ENCODE assay signal across 8 cellular contexts in the genomic region with DNA sequence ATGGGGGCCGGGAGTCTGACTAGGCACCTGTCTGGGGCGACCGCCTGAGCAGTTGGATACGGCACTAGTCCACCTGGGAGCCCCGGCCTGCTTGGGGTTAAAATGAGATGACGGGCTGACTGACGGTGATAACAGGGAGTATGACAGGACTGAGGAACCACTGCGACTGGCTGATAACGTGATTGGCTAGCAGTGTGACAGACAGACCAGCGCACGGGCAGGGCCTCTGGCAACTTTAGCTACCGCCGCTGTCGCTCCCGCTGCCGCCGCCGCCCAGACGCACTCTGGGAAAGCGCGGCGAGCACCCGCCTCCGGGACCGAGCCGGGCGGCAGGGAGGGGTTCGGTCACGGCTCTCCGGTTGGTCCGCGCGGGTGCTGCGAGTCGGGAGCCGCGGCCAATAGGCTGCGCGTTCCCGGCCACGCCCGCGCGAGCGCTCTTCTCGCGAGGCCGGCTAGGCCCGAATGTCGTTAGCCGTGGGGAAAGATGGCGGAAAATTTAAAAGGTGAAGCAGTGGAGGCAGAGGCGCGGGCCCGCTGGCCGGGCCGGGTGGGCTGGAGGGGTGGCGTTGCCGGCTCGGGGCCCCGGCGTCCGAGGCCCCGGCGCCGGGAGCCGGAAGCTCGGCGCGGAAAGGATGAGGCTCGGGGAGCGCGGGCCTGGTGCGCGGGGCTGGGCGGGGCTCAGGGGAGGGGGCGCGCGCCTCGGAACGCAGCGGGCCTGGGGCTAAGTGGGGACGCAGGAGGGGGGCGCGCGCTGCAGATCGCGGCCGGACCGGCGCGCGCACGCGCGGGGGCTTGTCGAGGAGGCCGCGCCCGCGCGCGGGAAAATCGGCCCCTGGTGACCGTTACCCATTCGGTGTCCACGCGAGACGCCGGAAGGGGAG. TPM values are rescaled to one million over a fixed set of nuclear protein-coding genes. Genes with fewer than 3 reads are reported as not detected.
DNase-seq lines count a peak whose midpoint lies in the region; ATAC-seq lines count a peak whose summit lies in the region.

Gene SUV39H1 (plus strand): TSS at position 434 of the 881 bp plus-strand sequence. CDS start 51 bp downstream, at position 485.

- peak; percentile 91 for ATAC-seq in GM21367 (IDR thresholded peaks at IDR 0.05; ENCODE audit: unreplicated experiment)

- peak; percentile 85 for DNase-seq in COR-L47 (lab: John Stamatoyannopoulos, UW)
- peak; percentile 86 for DNase-seq in HT1080 (ENCODE audit: low read depth)
- DNase-seq in NK-92 treated with Interleukin-12 subunit alpha and Interleukin-12 subunit beta, amount 100 ng/mL, for 24 hours (lab: John Stamatoyannopoulos, UW), result peak; percentile 79
- DNase-seq in activated CD8-positive, alpha-beta memory T cell treated with anti-CD3 and anti-CD28 coated beads for 1 hour (ENCODE audit: extremely low read depth in 1 of 2, low read depth in 1 of 2), result peak; percentile 58 to 65
- peak; percentile 77 for DNase-seq in effector CD4-positive, alpha-beta T cell
- peak; percentile 90 for DNase-seq in medulla oblongata (ENCODE audit: extremely low spot score)
- peak; percentile 61 to 75 (median 73) for DNase-seq in stimulated activated CD4-positive, alpha-beta T cell treated with anti-CD3 and anti-CD28 coated beads, TNF-alpha, amount 100 ng/mL, for 48 hours (ENCODE audit: low read depth in 3 of 3)

RNA-seq across cellular contexts. Expression of gene SUV39H1, which starts in this region (rescaled TPM):
- 10.1 and 11.2 TPM in 2 replicates for total RNA-seq in HT1080 (2014; rRNA removed; shearing (Covaris generic))
- 7.0 and 7.7 TPM in 2 replicates for polyA plus RNA-seq in HT1080 (2015; cell fraction: cytosol; rRNA removed)
- polyA plus RNA-seq in HT1080 (2015; cell fraction: nucleus; rRNA removed), result 9.7 and 10.3 TPM in 2 replicates

Comparison
In these comparisons a context has a peak if more than half of its experiments do, and no peak if none do; other contexts are left out.
1. Peak in every context shown above with its lines: DNase-seq and ATAC-seq.